8 cellular contexts compared by ENCODE assay signal in genomic region chr1:40849801-40850592, GRCh38. TPM values are rescaled to one million over a fixed set of nuclear protein-coding genes. Genes with fewer than 3 reads are reported as not detected.
DNase-seq lines count a peak whose midpoint lies in the region; ATAC-seq and TF ChIP-seq lines count a peak whose summit lies in the region.

No MANE protein-coding gene starts in this region.

- H4K8ac ChIP-seq in H9 (replicated peaks; ENCODE audit: insufficient read length, low read depth, low read length), result no peak overlapping the region

- no peak overlapping the region for H3K23ac ChIP-seq in H9 (ENCODE audit: insufficient read length, low read depth, low read length)

- no peak overlapping the region for H3T11ph ChIP-seq in H9 (ENCODE audit: low read length)

- H3K18ac ChIP-seq in H9 (ENCODE audit: insufficient read length, low read depth, low read length), result no peak overlapping the region

- H3K9me3 Mint-ChIP-seq in H9, result no peaks in the 10 kb centered on the region
- H3K9me3 Mint-ChIP-seq in central memory CD8-positive, alpha-beta T cell, result no peaks in the 10 kb centered on the region

- no peaks in the 10 kb centered on the region for H3K23me2 ChIP-seq in H9 (ENCODE audit: insufficient read length, low read depth, low read length, poor library complexity, severe bottlenecking)

- no peaks in the 10 kb centered on the region for H3K9me3 ChIP-seq in H9 (ENCODE audit: control insufficient read depth, low read depth, low read length)
- no peaks in the 10 kb centered on the region for H3K9me3 ChIP-seq in left lung

- no peaks in the 10 kb centered on the region for H3K4me1 ChIP-seq in H9 (ENCODE audit: insufficient read depth, low read length)
- H3K4me1 ChIP-seq in left lung, result peaks cover 0 to 10% of the 10 kb centered on the region in 2 donors

- intact Hi-C loops in left lung (cut with DNase I), result loop anchor here in 1 of 2 donors (5.0 kb wide), 1 partner anchor 102 kb away; no protein-coding TSS in a partner anchor

- H3K4me3 Mint-ChIP-seq in H9, result no peak overlapping the region
- H3K4me3 Mint-ChIP-seq in central memory CD8-positive, alpha-beta T cell, result peak overlapping the region; percentile 11

- H2AFZ ChIP-seq in H9 (ENCODE audit: low read length), result no peak overlapping the region

- no peaks in the 10 kb centered on the region for H3K36me3 ChIP-seq in left lung

- H3K27ac Mint-ChIP-seq in H9, result no peak overlapping the region
- no peak overlapping the region for H3K27ac Mint-ChIP-seq in central memory CD8-positive, alpha-beta T cell (ENCODE audit: low read depth)

- H2BK20ac ChIP-seq in H9 (ENCODE audit: low read depth, low read length, poor library complexity, severe bottlenecking), result no peak overlapping the region

- no peak overlapping the region for H2BK120ac ChIP-seq in H9 (ENCODE audit: low read depth, low read length, poor library complexity, severe bottlenecking)

- WGBS in H9 (ENCODE audit: extremely low coverage, insufficient read length, low lambda C conversion rate), result no CpG with 5 or more reads among the region's 12 CpGs

- in situ Hi-C loops in Caki2 (cut with HindIII; ENCODE audit: low pct_unique_long_range_greater_than_20kb, low sequenced_read_pairs), result loop anchor here (10.0 kb wide), 1 partner anchor 95 kb away; no protein-coding TSS in a partner anchor

- DNase-seq in Caki2 (ENCODE audit: low read depth) (peak; percentile 54), H9 (peak; percentile 79), NCI-H2196 (lab: John Stamatoyannopoulos, UW; ENCODE audit: unreplicated experiment) (peak; percentile 71), left lung (peak; percentile 61 to 88)
- DNase-seq in activated CD4-positive, alpha-beta T cell treated with anti-CD3 and anti-CD28 coated beads for 1 hour, result peak; percentile 71
- peak; percentile 65 to 71 for DNase-seq in central memory CD8-positive, alpha-beta T cell (ENCODE audit: low spot score in 2 of 2)
- peak; percentile 42 to 73 (median 63) for DNase-seq in stimulated activated CD4-positive, alpha-beta T cell treated with anti-CD3 and anti-CD28 coated beads, TNF-alpha, amount 100 ng/mL, for 24 hours (ENCODE audit: low read depth in 3 of 3)

- H3K9ac ChIP-seq in H9 (ENCODE audit: extremely low read depth, insufficient read length, low read length), result no peak overlapping the region

- no peak overlapping the region for H3K4ac ChIP-seq in H9 (ENCODE audit: low read depth, low read length)

- no peak overlapping the region for H3K14ac ChIP-seq in H9 (ENCODE audit: insufficient read depth, low read length)

- H4K20me1 ChIP-seq in H9 (ENCODE audit: control insufficient read depth, insufficient read depth, insufficient read length), result no peaks in the 10 kb centered on the region

- H2BK5ac ChIP-seq in H9 (ENCODE audit: insufficient read length, low read length), result no peak overlapping the region

- H3K27me3 Mint-ChIP-seq in H9 (ENCODE audit: low read depth), result peaks cover 5% of the 10 kb centered on the region
- no peaks in the 10 kb centered on the region for H3K27me3 Mint-ChIP-seq in central memory CD8-positive, alpha-beta T cell

- H3K56ac ChIP-seq in H9 (ENCODE audit: insufficient read length, low read depth, low read length), result no peak overlapping the region

- H3K36me3 Mint-ChIP-seq in H9 (ENCODE audit: insufficient read depth in 1 of 3, low read depth in 3 of 3), result no peaks in the 10 kb centered on the region
- no peaks in the 10 kb centered on the region for H3K36me3 Mint-ChIP-seq in central memory CD8-positive, alpha-beta T cell (ENCODE audit: insufficient read depth)

- H3K27me3 ChIP-seq in H9 (ENCODE audit: insufficient read depth, low read length) (no peaks in the 10 kb centered on the region), left lung (no peaks in the 10 kb centered on the region)

- peak; percentile 89 for TF ChIP-seq CTCF in H9 (conservative IDR thresholded peaks at IDR 0.05)
- TF ChIP-seq CTCF in left lung (IDR thresholded peaks at IDR 0.05), result peak; percentile 88 to 95

- no peak overlapping the region for H4K91ac ChIP-seq in H9 (ENCODE audit: insufficient read length, low read depth, low read length)

- H3K79me1 ChIP-seq in H9 (ENCODE audit: insufficient read depth, low read depth, low read length, poor library complexity, severe bottlenecking), result no peaks in the 10 kb centered on the region

- peak; percentile 85 for ATAC-seq in central memory CD8-positive, alpha-beta T cell (replicated peaks; ENCODE audit: extremely low read depth, poor library complexity, severe bottlenecking)
- ATAC-seq in left lung (peak; percentile 92), GM18873 (IDR thresholded peaks at IDR 0.05; ENCODE audit: low FRiP score, unreplicated experiment) (no peak)

- no peak overlapping the region for H2BK12ac ChIP-seq in H9 (ENCODE audit: insufficient read length, low read depth, low read length)

- H3K27ac ChIP-seq in H9 (ENCODE audit: insufficient read length, low read depth, low read length) (no peak overlapping the region), left lung (no peak overlapping the region)

- peaks cover 4 to 5% of the 10 kb centered on the region in 2 experiments for H3K4me1 Mint-ChIP-seq in H9
- H3K4me1 Mint-ChIP-seq in central memory CD8-positive, alpha-beta T cell, result peaks cover 17% of the 10 kb centered on the region

- H4K5ac ChIP-seq in H9 (ENCODE audit: insufficient read length, low read depth, low read length), result no peak overlapping the region

- no peak overlapping the region for H3K4me2 ChIP-seq in H9 (ENCODE audit: insufficient read depth, insufficient read length, low read length)

- no peaks in the 10 kb centered on the region for H3K79me2 ChIP-seq in H9 (ENCODE audit: insufficient read depth, low read length)

- H2BK15ac ChIP-seq in H9 (ENCODE audit: low read depth, low read length), result no peak overlapping the region

- H2AK5ac ChIP-seq in H9 (ENCODE audit: insufficient read length, low read length), result no peak overlapping the region

- H3K4me3 ChIP-seq in left lung, result no peak overlapping the region

RNA-seq across cellular contexts. Expression of gene CITED4, which starts 12.2 kb away (rescaled TPM):
- total RNA-seq in Caki2 (2014; rRNA removed; shearing (Covaris generic); ENCODE audit: low replicate concordance), result 10.6 and 28.3 TPM in 2 replicates
- total RNA-seq in H9 (2021) (9.5 and 10.4 TPM in 2 replicates), left lung (1 to 10 TPM; 6.8 to 6.9 TPM)
